ENCODE assay signal across 7 cellular contexts in genomic region chr12:118377005-118377890, GRCh38. TPM values are rescaled to one million over a fixed set of nuclear protein-coding genes. Genes with fewer than 3 reads are reported as not detected.
DNase-seq lines count a peak whose midpoint lies in the region; TF ChIP-seq lines count a peak whose summit lies in the region.

No MANE protein-coding gene starts in this region.

- H3K9ac ChIP-seq in mucosa of rectum (ENCODE audit: low read depth in 1 of 2, low read length in 2 of 2), result peak overlapping the region; percentile 60 to 95

- H3K4me3 ChIP-seq in mucosa of rectum (ENCODE audit: low read length in 2 of 2), result peak overlapping the region; percentile 85 to 92

- no peaks in the 10 kb centered on the region for H3K9me3 ChIP-seq in mucosa of rectum (ENCODE audit: control insufficient read depth in 2 of 2, low read length in 2 of 2)

- no peaks in the 10 kb centered on the region for H3K27me3 ChIP-seq in mucosa of rectum (ENCODE audit: control insufficient read depth in 2 of 2, insufficient read depth in 2 of 2, low read length in 2 of 2)

- in situ Hi-C loops in GM13976 (cut with MboI; ENCODE audit: low sequenced_read_pairs, unreplicated experiment), result loop anchor here (10.0 kb wide), 1 partner anchor 502 kb away; no protein-coding TSS in a partner anchor

- peak overlapping the region; percentile 93 to 95 for H3K27ac ChIP-seq in mucosa of rectum (ENCODE audit: low read depth in 2 of 2, low read length in 2 of 2)

- no peak for TF ChIP-seq CTCF in GM13976 (IDR thresholded peaks at IDR 0.05; ENCODE audit: borderline replicate concordance, control extremely low read depth, extremely low read depth, insufficient read depth, missing control alignments)

- H3K4me1 ChIP-seq in mucosa of rectum (ENCODE audit: control insufficient read depth in 2 of 2, insufficient read depth in 2 of 2, low read length in 2 of 2), result peaks cover 19 to 24% of the 10 kb centered on the region in 2 donors

- H3K36me3 ChIP-seq in mucosa of rectum (ENCODE audit: control insufficient read depth in 2 of 2, insufficient read depth in 2 of 2, low read length in 2 of 2), result peaks cover 20 to 21% of the 10 kb centered on the region in 2 donors

- peak; percentile 36 for DNase-seq in GM13976 (ENCODE audit: low spot score)
- DNase-seq in NCI-H69 (lab: John Stamatoyannopoulos, UW), result peak; percentile 58
- peak; percentile 12 for DNase-seq in central memory CD4-positive, alpha-beta T cell
- DNase-seq in occipital lobe (lab: John Stamatoyannopoulos, UW), result no peak
- no peak for DNase-seq in HT-29 (ENCODE audit: low spot score)
- no peak for DNase-seq in SHP77 (lab: John Stamatoyannopoulos, UW)

RNA-seq across cellular contexts. Expression of gene SUDS3, which starts 0.9 kb away (rescaled TPM):
- 67.2 TPM for total RNA-seq in occipital lobe
- 32.2 and 33.6 TPM in 2 replicates for total RNA-seq in HT-29 (2014; rRNA removed; shearing (Covaris generic))

RNA-seq across cellular contexts. Expression of gene TAOK3, which starts 4.5 kb away (rescaled TPM):
- total RNA-seq in occipital lobe, result 52.9 TPM
- 3.1 and 5.5 TPM in 2 replicates for total RNA-seq in HT-29 (2014; rRNA removed; shearing (Covaris generic))

Comparison
In these comparisons a context has a peak if more than half of its experiments do, and no peak if none do; other contexts are left out.
1. DNase-seq: peak in GM13976 (single experiment), NCI-H69 (single experiment) and central memory CD4-positive, alpha-beta T cell (single experiment); none in occipital lobe (single experiment), HT-29 (single experiment) and SHP77 (0 of 2).